In the genomic region with DNA sequence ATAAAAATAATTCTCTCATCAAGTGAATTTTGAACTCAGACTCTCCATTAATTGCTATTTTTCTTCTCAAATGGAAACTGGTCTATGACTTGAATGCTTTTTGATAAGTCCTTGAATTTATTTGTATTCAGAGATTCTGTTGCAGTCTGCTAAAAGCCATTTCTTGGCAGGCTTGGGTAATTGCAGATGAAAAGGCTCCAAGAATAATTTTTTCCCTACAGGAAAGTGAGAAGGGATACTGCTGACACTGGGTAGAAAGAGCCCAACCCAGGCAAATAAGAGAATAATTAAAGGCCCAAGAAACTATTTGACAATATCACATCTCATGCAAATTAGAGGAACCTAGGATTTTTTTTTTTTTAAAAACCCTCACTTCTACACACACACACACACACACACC, we compare ENCODE assay signal across 25 cellular contexts.
"Had no signal": no experiment of that assay in that cellular context is flagged by ENCODE, and none has a peak within 500 bp of the region (broad histone marks: within the 10 kb centered on the region; RNA-seq: fewer than 3 reads in every experiment).

No MANE protein-coding gene starts in this region.

- ATAC-seq: heart left ventricle, left colon, natural killer cell, right lobe of liver had no signal

- DNase-seq: activated CD4-positive, alpha-beta T cell treated with anti-CD3 and anti-CD28 coated beads for 4 hours; activated CD4-positive, alpha-beta T cell treated with anti-CD3 and anti-CD28 coated beads, Interleukin-2, amount 50 U/mL, for 48 hours; activated CD8-positive, alpha-beta memory T cell treated with anti-CD3 and anti-CD28 coated beads, Interleukin-2, amount 50 U/mL, for 4 hours; activated gamma-delta T cell; activated naive CD4-positive, alpha-beta T cell treated with anti-CD3 and anti-CD28 coated beads, Interleukin-2, amount 10 ng/mL, durations not matched to agents 7 days and 5 days; activated naive CD8-positive, alpha-beta T cell treated with anti-CD3 and anti-CD28 coated beads, Interleukin-2, amount 10 ng/mL, durations not matched to agents 7 days and 5 days; activated T-cell treated with anti-CD3 and anti-CD28 coated beads, Interleukin-2, amount 50 U/mL, for 1 hour; amniotic stem cell; colonic mucosa; effector CD8-positive, alpha-beta T cell; esophagus squamous epithelium; heart left ventricle; hypothalamus; immature natural killer cell; kidney; left colon; natural killer cell; right lobe of liver; stimulated activated CD4-positive, alpha-beta T cell treated with anti-CD3 and anti-CD28 coated beads, Interleukin-2, amount 100 ng/mL, for 48 hours; stimulated activated naive CD4-positive, alpha-beta T cell treated with Interleukin-2 at 50 U/mL for 16 hours; testis; transverse colon had no signal

- H3K27ac Mint-ChIP-seq: activated naive CD4-positive, alpha-beta T cell treated with anti-CD3 and anti-CD28 coated beads, Interleukin-2, amount 10 ng/mL, durations not matched to agents 7 days and 5 days; activated naive CD8-positive, alpha-beta T cell treated with anti-CD3 and anti-CD28 coated beads, Interleukin-2, amount 10 ng/mL, durations not matched to agents 7 days and 5 days; activated T-helper 1 cell treated with anti-CD3 and anti-CD28 coated beads, Interleukin-12 subunit alpha, Interleukin-12 subunit beta, Interleukin-2, Interleukin-4 antibody, amounts not matched to agents 30 ng/mL and 10 ng/mL and 1 ng/mL, durations not matched to agents 14 hours and 24 hours and 36 hours; immature natural killer cell; memory B cell; natural killer cell had no signal

- H3K27me3 Mint-ChIP-seq: activated naive CD4-positive, alpha-beta T cell treated with anti-CD3 and anti-CD28 coated beads, Interleukin-2, amount 10 ng/mL, durations not matched to agents 7 days and 5 days; activated naive CD8-positive, alpha-beta T cell treated with anti-CD3 and anti-CD28 coated beads, Interleukin-2, amount 10 ng/mL, durations not matched to agents 7 days and 5 days; central memory CD8-positive, alpha-beta T cell had no signal

- H3K4me3 Mint-ChIP-seq: activated naive CD4-positive, alpha-beta T cell treated with anti-CD3 and anti-CD28 coated beads, Interleukin-2, amount 10 ng/mL, durations not matched to agents 7 days and 5 days; activated naive CD8-positive, alpha-beta T cell treated with anti-CD3 and anti-CD28 coated beads, Interleukin-2, amount 10 ng/mL, durations not matched to agents 7 days and 5 days; activated T-helper 1 cell treated with anti-CD3 and anti-CD28 coated beads, Interleukin-12 subunit alpha, Interleukin-12 subunit beta, Interleukin-2, Interleukin-4 antibody, amounts not matched to agents 30 ng/mL and 10 ng/mL and 1 ng/mL, durations not matched to agents 14 hours and 24 hours and 36 hours; central memory CD8-positive, alpha-beta T cell; immature natural killer cell; memory B cell; natural killer cell had no signal

- H3K9me3 Mint-ChIP-seq: activated naive CD4-positive, alpha-beta T cell treated with anti-CD3 and anti-CD28 coated beads, Interleukin-2, amount 10 ng/mL, durations not matched to agents 7 days and 5 days had no signal

- H3K36me3 Mint-ChIP-seq: activated naive CD4-positive, alpha-beta T cell treated with anti-CD3 and anti-CD28 coated beads, Interleukin-2, amount 10 ng/mL, durations not matched to agents 7 days and 5 days; activated naive CD8-positive, alpha-beta T cell treated with anti-CD3 and anti-CD28 coated beads, Interleukin-2, amount 10 ng/mL, durations not matched to agents 7 days and 5 days; natural killer cell had no signal

- H3K4me1 Mint-ChIP-seq: activated naive CD4-positive, alpha-beta T cell treated with anti-CD3 and anti-CD28 coated beads, Interleukin-2, amount 10 ng/mL, durations not matched to agents 7 days and 5 days; activated naive CD8-positive, alpha-beta T cell treated with anti-CD3 and anti-CD28 coated beads, Interleukin-2, amount 10 ng/mL, durations not matched to agents 7 days and 5 days; central memory CD8-positive, alpha-beta T cell; immature natural killer cell; memory B cell; natural killer cell had no signal
